ENCODE assay signal across 1 cellular context in genomic region chr5:90409318-90410177, GRCh38.
TF ChIP-seq lines count a peak whose summit lies in the region.

Gene CETN3 (minus strand): TSS chr5:90409756. CDS start chr5:90409661, 95 bp downstream.

TF ChIP-seq in K562, 482 proteins besides CTCF, POLR2A, EP300 and RAD21 (continued from another document):
- TF ChIP-seq ZMIZ1 (IDR thresholded peaks at IDR 0.05; ENCODE audit: low read depth in 2 of 2, low read length in 2 of 2) (peak in 1 of 2 experiments; percentile 82; a peak in 2 of 4 replicates), HNRNPLL (IDR thresholded peaks at IDR 0.05; ENCODE audit: low read depth, low read length, poor library complexity, severe bottlenecking) (no peak), ZNF766 (CRISPR knock-in tag; conservative IDR thresholded peaks at IDR 0.05) (peak; percentile 7; the same call in 1 of the 2 replicates), NCOA2 (IDR thresholded peaks at IDR 0.05; ENCODE audit: partially characterized antibody in 2 of 2) (no peak), RHOXF2B (CRISPR knock-in tag; conservative IDR thresholded peaks at IDR 0.05) (no peak), GATAD2A (IDR thresholded peaks at IDR 0.05) (no peak), TAF1 (IDR thresholded peaks at IDR 0.05; ENCODE audit: control insufficient read depth, extremely low read depth, insufficient read depth, low read length, severe bottlenecking) (peak; percentile 96), DEAF1 (CRISPR knock-in tag; IDR thresholded peaks at IDR 0.05) (peak; percentile 25; the same call in 1 of the 2 replicates), ZBTB8A (IDR thresholded peaks at IDR 0.05; ENCODE audit: partially characterized antibody) (no peak), ZBTB11 (CRISPR knock-in tag; IDR thresholded peaks at IDR 0.05) (peak in 1 of 3 experiments; percentile 73; a peak in 1 of 6 replicates), MTA3 (IDR thresholded peaks at IDR 0.05; ENCODE audit: borderline replicate concordance) (peak; percentile 46; the same call in 1 of the 2 replicates)
